In the genomic region with DNA sequence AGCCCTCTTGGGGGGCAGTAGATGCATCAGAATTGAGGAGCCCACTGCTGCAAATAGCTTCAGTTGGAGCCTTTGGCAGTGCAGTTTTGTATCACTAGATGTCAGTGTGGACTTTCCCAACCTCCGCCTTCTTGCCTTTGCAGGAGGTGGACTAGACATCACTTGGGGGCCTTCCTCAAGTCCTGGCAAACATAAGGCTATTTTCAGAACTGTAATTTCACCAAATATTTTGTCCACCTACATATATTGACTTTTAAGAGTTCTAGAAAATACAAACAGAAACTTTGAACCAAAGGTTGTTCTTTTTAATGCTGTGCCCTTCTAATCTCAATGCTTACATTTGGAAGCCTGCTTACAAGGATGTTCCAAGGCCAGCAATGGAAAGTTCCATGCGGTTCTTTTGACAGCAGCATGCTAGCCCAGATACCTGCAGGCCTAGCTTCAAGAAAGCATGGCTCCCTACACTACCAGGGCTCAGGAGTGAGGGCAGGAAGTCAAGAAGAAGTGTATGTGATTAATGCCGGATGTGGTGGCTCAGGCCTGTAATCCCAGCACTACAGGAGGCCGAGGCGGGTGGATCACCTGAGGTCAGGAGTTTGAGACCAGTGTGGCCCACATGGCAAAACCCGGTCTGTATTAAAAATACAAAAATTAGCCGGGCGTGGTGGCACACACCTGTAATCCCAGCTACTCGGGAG, we compare ENCODE assay signal across 1 cellular context.
TF ChIP-seq lines count a peak whose summit lies in the region.

No MANE protein-coding gene starts in this region.

TF ChIP-seq in GM12878, 131 proteins besides CTCF, POLR2A, EP300 and RAD21 (continued from another document):
- TF ChIP-seq, protein P1, sequence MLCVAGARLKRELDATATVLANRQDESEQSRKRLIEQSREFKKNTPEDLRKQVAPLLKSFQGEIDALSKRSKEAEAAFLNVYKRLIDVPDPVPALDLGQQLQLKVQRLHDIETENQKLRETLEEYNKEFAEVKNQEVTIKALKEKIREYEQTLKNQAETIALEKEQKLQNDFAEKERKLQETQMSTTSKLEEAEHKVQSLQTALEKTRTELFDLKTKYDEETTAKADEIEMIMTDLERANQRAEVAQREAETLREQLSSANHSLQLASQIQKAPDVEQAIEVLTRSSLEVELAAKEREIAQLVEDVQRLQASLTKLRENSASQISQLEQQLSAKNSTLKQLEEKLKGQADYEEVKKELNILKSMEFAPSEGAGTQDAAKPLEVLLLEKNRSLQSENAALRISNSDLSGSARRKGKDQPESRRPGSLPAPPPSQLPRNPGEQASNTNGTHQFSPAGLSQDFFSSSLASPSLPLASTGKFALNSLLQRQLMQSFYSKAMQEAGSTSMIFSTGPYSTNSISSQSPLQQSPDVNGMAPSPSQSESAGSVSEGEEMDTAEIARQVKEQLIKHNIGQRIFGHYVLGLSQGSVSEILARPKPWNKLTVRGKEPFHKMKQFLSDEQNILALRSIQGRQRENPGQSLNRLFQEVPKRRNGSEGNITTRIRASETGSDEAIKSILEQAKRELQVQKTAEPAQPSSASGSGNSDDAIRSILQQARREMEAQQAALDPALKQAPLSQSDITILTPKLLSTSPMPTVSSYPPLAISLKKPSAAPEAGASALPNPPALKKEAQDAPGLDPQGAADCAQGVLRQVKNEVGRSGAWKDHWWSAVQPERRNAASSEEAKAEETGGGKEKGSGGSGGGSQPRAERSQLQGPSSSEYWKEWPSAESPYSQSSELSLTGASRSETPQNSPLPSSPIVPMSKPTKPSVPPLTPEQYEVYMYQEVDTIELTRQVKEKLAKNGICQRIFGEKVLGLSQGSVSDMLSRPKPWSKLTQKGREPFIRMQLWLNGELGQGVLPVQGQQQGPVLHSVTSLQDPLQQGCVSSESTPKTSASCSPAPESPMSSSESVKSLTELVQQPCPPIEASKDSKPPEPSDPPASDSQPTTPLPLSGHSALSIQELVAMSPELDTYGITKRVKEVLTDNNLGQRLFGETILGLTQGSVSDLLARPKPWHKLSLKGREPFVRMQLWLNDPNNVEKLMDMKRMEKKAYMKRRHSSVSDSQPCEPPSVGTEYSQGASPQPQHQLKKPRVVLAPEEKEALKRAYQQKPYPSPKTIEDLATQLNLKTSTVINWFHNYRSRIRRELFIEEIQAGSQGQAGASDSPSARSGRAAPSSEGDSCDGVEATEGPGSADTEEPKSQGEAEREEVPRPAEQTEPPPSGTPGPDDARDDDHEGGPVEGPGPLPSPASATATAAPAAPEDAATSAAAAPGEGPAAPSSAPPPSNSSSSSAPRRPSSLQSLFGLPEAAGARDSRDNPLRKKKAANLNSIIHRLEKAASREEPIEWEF (IDR thresholded peaks at IDR 0.05; ENCODE audit: insufficient replicate concordance, low read depth, low read length) = no peak
- TF ChIP-seq, protein P2, sequence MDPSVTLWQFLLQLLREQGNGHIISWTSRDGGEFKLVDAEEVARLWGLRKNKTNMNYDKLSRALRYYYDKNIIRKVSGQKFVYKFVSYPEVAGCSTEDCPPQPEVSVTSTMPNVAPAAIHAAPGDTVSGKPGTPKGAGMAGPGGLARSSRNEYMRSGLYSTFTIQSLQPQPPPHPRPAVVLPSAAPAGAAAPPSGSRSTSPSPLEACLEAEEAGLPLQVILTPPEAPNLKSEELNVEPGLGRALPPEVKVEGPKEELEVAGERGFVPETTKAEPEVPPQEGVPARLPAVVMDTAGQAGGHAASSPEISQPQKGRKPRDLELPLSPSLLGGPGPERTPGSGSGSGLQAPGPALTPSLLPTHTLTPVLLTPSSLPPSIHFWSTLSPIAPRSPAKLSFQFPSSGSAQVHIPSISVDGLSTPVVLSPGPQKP (IDR thresholded peaks at IDR 0.05; ENCODE audit: low read depth, low read length) = no peak
- TF ChIP-seq SUPT20H (IDR thresholded peaks at IDR 0.05; ENCODE audit: borderline replicate concordance, control insufficient read depth, low read depth, low read length) (no peak), TARDBP (IDR thresholded peaks at IDR 0.05; ENCODE audit: borderline replicate concordance) (no peak), BACH1 (IDR thresholded peaks at IDR 0.05; ENCODE audit: borderline replicate concordance) (no peak), ATF7 (IDR thresholded peaks at IDR 0.05; ENCODE audit: low read depth) (no peak), HCFC1 (IDR thresholded peaks at IDR 0.05; ENCODE audit: low read length) (no peak), WRNIP1 (IDR thresholded peaks at IDR 0.05; ENCODE audit: borderline replicate concordance, low read depth, low read length) (no peak), MTA3 (IDR thresholded peaks at IDR 0.05; ENCODE audit: borderline replicate concordance, low read length) (no peak), ZNF24 (IDR thresholded peaks at IDR 0.05) (no peak), IKZF1 (conservative IDR thresholded peaks at IDR 0.05) (no peak), POU2F2 (IDR thresholded peaks at IDR 0.05; ENCODE audit: borderline replicate concordance, low read depth, low read length) (0 out of 3 replicates have a peak, but pooled peaks have one; percentile 23), NFXL1 (IDR thresholded peaks at IDR 0.05; ENCODE audit: borderline replicate concordance) (no peak), ZNF217 (IDR thresholded peaks at IDR 0.05) (no peak), SMARCA5 (IDR thresholded peaks at IDR 0.05) (peak; percentile 40; the same call in 1 of the 2 replicates), NFIC (IDR thresholded peaks at IDR 0.05; ENCODE audit: low read depth, low read length) (no peak), CBX3 (IDR thresholded peaks at IDR 0.05; ENCODE audit: borderline replicate concordance, low read depth) (no peak), SMC3 (IDR thresholded peaks at IDR 0.05; ENCODE audit: borderline replicate concordance, low read length) (peak; percentile 96), CHD1 (IDR thresholded peaks at IDR 0.05; ENCODE audit: low read depth, low read length) (no peak)
- TF ChIP-seq, protein P3, sequence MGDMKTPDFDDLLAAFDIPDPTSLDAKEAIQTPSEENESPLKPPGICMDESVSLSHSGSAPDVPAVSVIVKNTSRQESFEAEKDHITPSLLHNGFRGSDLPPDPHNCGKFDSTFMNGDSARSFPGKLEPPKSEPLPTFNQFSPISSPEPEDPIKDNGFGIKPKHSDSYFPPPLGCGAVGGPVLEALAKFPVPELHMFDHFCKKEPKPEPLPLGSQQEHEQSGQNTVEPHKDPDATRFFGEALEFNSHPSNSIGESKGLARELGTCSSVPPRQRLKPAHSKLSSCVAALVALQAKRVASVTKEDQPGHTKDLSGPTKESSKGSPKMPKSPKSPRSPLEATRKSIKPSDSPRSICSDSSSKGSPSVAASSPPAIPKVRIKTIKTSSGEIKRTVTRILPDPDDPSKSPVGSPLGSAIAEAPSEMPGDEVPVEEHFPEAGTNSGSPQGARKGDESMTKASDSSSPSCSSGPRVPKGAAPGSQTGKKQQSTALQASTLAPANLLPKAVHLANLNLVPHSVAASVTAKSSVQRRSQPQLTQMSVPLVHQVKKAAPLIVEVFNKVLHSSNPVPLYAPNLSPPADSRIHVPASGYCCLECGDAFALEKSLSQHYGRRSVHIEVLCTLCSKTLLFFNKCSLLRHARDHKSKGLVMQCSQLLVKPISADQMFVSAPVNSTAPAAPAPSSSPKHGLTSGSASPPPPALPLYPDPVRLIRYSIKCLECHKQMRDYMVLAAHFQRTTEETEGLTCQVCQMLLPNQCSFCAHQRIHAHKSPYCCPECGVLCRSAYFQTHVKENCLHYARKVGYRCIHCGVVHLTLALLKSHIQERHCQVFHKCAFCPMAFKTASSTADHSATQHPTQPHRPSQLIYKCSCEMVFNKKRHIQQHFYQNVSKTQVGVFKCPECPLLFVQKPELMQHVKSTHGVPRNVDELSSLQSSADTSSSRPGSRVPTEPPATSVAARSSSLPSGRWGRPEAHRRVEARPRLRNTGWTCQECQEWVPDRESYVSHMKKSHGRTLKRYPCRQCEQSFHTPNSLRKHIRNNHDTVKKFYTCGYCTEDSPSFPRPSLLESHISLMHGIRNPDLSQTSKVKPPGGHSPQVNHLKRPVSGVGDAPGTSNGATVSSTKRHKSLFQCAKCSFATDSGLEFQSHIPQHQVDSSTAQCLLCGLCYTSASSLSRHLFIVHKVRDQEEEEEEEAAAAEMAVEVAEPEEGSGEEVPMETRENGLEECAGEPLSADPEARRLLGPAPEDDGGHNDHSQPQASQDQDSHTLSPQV (IDR thresholded peaks at IDR 0.05) = 0 out of 2 replicates have a peak, but pooled peaks have one; percentile 17
- TF ChIP-seq, protein P4, sequence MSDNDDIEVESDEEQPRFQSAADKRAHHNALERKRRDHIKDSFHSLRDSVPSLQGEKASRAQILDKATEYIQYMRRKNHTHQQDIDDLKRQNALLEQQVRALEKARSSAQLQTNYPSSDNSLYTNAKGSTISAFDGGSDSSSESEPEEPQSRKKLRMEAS (IDR thresholded peaks at IDR 0.05; ENCODE audit: low read depth, low read length) = no peak
- TF ChIP-seq, protein P5, sequence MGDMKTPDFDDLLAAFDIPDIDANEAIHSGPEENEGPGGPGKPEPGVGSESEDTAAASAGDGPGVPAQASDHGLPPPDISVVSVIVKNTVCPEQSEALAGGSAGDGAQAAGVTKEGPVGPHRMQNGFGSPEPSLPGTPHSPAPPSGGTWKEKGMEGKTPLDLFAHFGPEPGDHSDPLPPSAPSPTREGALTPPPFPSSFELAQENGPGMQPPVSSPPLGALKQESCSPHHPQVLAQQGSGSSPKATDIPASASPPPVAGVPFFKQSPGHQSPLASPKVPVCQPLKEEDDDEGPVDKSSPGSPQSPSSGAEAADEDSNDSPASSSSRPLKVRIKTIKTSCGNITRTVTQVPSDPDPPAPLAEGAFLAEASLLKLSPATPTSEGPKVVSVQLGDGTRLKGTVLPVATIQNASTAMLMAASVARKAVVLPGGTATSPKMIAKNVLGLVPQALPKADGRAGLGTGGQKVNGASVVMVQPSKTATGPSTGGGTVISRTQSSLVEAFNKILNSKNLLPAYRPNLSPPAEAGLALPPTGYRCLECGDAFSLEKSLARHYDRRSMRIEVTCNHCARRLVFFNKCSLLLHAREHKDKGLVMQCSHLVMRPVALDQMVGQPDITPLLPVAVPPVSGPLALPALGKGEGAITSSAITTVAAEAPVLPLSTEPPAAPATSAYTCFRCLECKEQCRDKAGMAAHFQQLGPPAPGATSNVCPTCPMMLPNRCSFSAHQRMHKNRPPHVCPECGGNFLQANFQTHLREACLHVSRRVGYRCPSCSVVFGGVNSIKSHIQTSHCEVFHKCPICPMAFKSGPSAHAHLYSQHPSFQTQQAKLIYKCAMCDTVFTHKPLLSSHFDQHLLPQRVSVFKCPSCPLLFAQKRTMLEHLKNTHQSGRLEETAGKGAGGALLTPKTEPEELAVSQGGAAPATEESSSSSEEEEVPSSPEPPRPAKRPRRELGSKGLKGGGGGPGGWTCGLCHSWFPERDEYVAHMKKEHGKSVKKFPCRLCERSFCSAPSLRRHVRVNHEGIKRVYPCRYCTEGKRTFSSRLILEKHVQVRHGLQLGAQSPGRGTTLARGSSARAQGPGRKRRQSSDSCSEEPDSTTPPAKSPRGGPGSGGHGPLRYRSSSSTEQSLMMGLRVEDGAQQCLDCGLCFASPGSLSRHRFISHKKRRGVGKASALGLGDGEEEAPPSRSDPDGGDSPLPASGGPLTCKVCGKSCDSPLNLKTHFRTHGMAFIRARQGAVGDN (IDR thresholded peaks at IDR 0.05) = no peak
- TF ChIP-seq, protein P6, sequence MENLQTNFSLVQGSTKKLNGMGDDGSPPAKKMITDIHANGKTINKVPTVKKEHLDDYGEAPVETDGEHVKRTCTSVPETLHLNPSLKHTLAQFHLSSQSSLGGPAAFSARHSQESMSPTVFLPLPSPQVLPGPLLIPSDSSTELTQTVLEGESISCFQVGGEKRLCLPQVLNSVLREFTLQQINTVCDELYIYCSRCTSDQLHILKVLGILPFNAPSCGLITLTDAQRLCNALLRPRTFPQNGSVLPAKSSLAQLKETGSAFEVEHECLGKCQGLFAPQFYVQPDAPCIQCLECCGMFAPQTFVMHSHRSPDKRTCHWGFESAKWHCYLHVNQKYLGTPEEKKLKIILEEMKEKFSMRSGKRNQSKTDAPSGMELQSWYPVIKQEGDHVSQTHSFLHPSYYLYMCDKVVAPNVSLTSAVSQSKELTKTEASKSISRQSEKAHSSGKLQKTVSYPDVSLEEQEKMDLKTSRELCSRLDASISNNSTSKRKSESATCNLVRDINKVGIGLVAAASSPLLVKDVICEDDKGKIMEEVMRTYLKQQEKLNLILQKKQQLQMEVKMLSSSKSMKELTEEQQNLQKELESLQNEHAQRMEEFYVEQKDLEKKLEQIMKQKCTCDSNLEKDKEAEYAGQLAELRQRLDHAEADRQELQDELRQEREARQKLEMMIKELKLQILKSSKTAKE (IDR thresholded peaks at IDR 0.05; ENCODE audit: low read depth, poor library complexity, severe bottlenecking) = no peak
